In the genomic region with DNA sequence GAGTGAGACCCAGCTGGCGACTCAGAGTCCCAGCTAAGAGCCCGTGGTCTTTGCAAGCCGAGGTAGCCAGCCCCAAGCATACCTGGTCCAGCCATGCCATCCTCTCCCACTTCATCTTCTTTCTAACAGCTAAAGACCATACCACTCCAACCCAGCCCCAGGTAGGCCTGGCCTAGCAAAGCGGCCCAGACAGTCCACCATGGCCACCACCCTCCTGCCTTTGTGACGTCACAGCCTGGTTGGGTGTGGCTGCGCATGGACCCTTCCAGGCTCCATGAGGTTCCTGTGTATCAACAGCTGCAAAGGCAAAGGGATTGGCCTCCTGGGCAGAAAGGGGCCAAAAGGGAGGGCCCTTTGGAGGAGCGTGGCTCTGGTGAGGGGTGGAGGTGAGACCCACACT, we compare ENCODE assay signal across 33 cellular contexts. TPM values are rescaled to one million over a fixed set of nuclear protein-coding genes. Genes with fewer than 3 reads are reported as not detected.
"Had no signal": no experiment of that assay in that cellular context is flagged by ENCODE, and none has a peak within 500 bp of the region (broad histone marks: within the 10 kb centered on the region; RNA-seq: fewer than 3 reads in every experiment).

No MANE protein-coding gene starts in this region.

- H3K4me3 Mint-ChIP-seq: effector memory CD8-positive, alpha-beta T cell; mesothelial cell of epicardium; naive thymus-derived CD4-positive, alpha-beta T cell; stimulated activated effector memory CD8-positive, alpha-beta T cell treated with anti-CD3 and anti-CD28 coated beads, Interleukin-12 subunit alpha, Interleukin-12 subunit beta, amount 100 ng/mL, for 72 hours had no signal

- H3K4me1 ChIP-seq: colonic mucosa had no signal

- H3K36me3 ChIP-seq: colonic mucosa, esophagus squamous epithelium, heart right ventricle, left lung, ovary, stomach, tibial nerve, upper lobe of right lung, uterus had no signal

- H3K4me2 ChIP-seq: smooth muscle cell had no signal

- FAIRE-seq: endometrium, islet of Langerhans had no signal

- H3K4me3 ChIP-seq: colonic mucosa, esophagus squamous epithelium, heart right ventricle, left lung, ovary, smooth muscle cell, stomach, tibial nerve, upper lobe of right lung, uterus had no signal

- H3K27ac ChIP-seq: colonic mucosa, esophagus squamous epithelium, heart right ventricle, left lung, ovary, stomach, upper lobe of right lung, uterus had no signal

- H3K9me3 Mint-ChIP-seq: effector memory CD8-positive, alpha-beta T cell; mesothelial cell of epicardium; nephron; stimulated activated effector memory CD8-positive, alpha-beta T cell treated with anti-CD3 and anti-CD28 coated beads, Interleukin-12 subunit alpha, Interleukin-12 subunit beta, amount 100 ng/mL, for 72 hours had no signal

- H3K27me3 ChIP-seq: ovary, uterus had no signal

- DNase-seq: colonic mucosa; dermis blood vessel endothelial cell; effector memory CD8-positive, alpha-beta T cell; erythroblast; esophagus squamous epithelium; foreskin melanocyte; glutamatergic neuron; heart right ventricle; hippocampal formation; left cardiac atrium; mesenchymal stem cell; naive thymus-derived CD4-positive, alpha-beta T cell; occipital lobe; ovary; retina; stimulated activated CD4-positive, alpha-beta T cell treated with anti-CD3 and anti-CD28 coated beads, Interleukin-2, amount 100 ng/mL, for 24 hours; stimulated activated CD4-positive, alpha-beta T cell treated with anti-CD3 and anti-CD28 coated beads, Interleukin-4, amount 100 ng/mL, for 24 hours; stimulated activated naive CD4-positive, alpha-beta T cell treated with Interleukin-2 at 50 U/mL for 16 hours; stomach; upper lobe of right lung; uterus had no signal

- H3K36me3 Mint-ChIP-seq: mesothelial cell of epicardium; naive thymus-derived CD4-positive, alpha-beta T cell had no signal

- H3K27ac Mint-ChIP-seq: effector memory CD8-positive, alpha-beta T cell; mesothelial cell of epicardium; naive thymus-derived CD4-positive, alpha-beta T cell; nephron; stimulated activated effector memory CD8-positive, alpha-beta T cell treated with anti-CD3 and anti-CD28 coated beads, Interleukin-12 subunit alpha, Interleukin-12 subunit beta, amount 100 ng/mL, for 72 hours had no signal

- ATAC-seq: effector memory CD8-positive, alpha-beta T cell; heart right ventricle; left cardiac atrium; left lung; naive thymus-derived CD4-positive, alpha-beta T cell; sciatic nerve; stimulated activated effector memory CD8-positive, alpha-beta T cell treated with anti-CD3 and anti-CD28 coated beads, Interleukin-12 subunit alpha, Interleukin-12 subunit beta, amount 100 ng/mL, for 72 hours; upper lobe of right lung had no signal

- H3K9me3 ChIP-seq: colonic mucosa, esophagus squamous epithelium, heart right ventricle, left lung, ovary, stomach, tibial nerve, upper lobe of right lung, uterus had no signal

RNA-seq across cellular contexts. Expression of a gene that starts 4.1 kb away (rescaled TPM):
- total RNA-seq: kidney epithelial cell, lung microvascular endothelial cell, pulmonary artery endothelial cell had no signal
- polyA plus RNA-seq: naive thymus-derived CD4-positive, alpha-beta T cell had no signal
